8 cellular contexts compared by ENCODE assay signal in genomic region chr5:114305402-114306207, GRCh38. TPM values are rescaled to one million over a fixed set of nuclear protein-coding genes. Genes with fewer than 3 reads are reported as not detected.
DNase-seq lines count a peak whose midpoint lies in the region; ATAC-seq and TF ChIP-seq lines count a peak whose summit lies in the region.

No MANE protein-coding gene starts in this region.

- H3K4me3 ChIP-seq in GM12875 (ENCODE audit: low read depth, low read length): no peak overlapping the region

- H3K9me3 Mint-ChIP-seq in WTC11 (no peaks in the 10 kb centered on the region), nephron progenitor cell (no peaks in the 10 kb centered on the region)

- TF ChIP-seq CTCF in GM12875 (IDR thresholded peaks at IDR 0.05; ENCODE audit: borderline replicate concordance, insufficient read depth, low read depth, low read length): peak; percentile 30; the same call in 1 of the 2 replicates
- TF ChIP-seq CTCF in WTC11 (IDR thresholded peaks at IDR 0.05): peak; percentile 38
- peak; percentile 43 for TF ChIP-seq CTCF in nephron progenitor cell (IDR thresholded peaks at IDR 0.05)

- H3K27me3 Mint-ChIP-seq in WTC11 (ENCODE audit: low read depth) (peaks cover 2% of the 10 kb centered on the region; the same call in 1 of the 2 replicates), nephron progenitor cell (ENCODE audit: low read depth, poor library complexity) (no peaks in the 10 kb centered on the region)

- CTCF ChIA-PET in WTC11 (lab: Charles Lee): interaction anchor here (0.6 to 2.0 kb wide), 6 partner anchors 53 to 626 kb away, joined by 3 to 7 read pairs (median 3); no protein-coding TSS in a partner anchor

- H3K4me3 Mint-ChIP-seq in WTC11 (no peak overlapping the region), nephron progenitor cell (no peak overlapping the region)

- ATAC-seq in HG03025 (IDR thresholded peaks at IDR 0.05; ENCODE audit: low FRiP score, unreplicated experiment) (peak; percentile 70), WTC11 (peak; percentile 68)

- intact Hi-C loops in posterior cingulate gyrus (cut with DNase I): no loop called here

- no peaks in the 10 kb centered on the region for H3K36me3 Mint-ChIP-seq in WTC11
- H3K36me3 Mint-ChIP-seq in nephron progenitor cell (ENCODE audit: low read depth): no peaks in the 10 kb centered on the region

- POLR2A ChIA-PET in WTC11 (lab: Charles Lee): interaction anchor here (0.5 kb wide), 1 partner anchor 66 kb away, joined by 8 read pairs; no protein-coding TSS in a partner anchor

- H3K27ac Mint-ChIP-seq in WTC11: no peak overlapping the region
- H3K27ac Mint-ChIP-seq in nephron progenitor cell: no peak overlapping the region

- no peak for DNase-seq in WTC11 (ENCODE audit: low spot score)
- no peak for DNase-seq in nephron progenitor cell
- no peak for DNase-seq in superior temporal gyrus (ENCODE audit: extremely low spot score)
- no peak for DNase-seq in NCI-H2196 treated with DMSO at 0.1 percent for 48 hours (lab: John Stamatoyannopoulos, UW; ENCODE audit: unreplicated experiment)
- no peak for DNase-seq in posterior cingulate gyrus
- DNase-seq in LoVo (ENCODE audit: low spot score): no peak

- H3K4me1 Mint-ChIP-seq in WTC11 (peaks cover 31% of the 10 kb centered on the region), nephron progenitor cell (peaks cover 11% of the 10 kb centered on the region)

TF ChIP-seq in WTC11, 78 proteins besides CTCF, POLR2A, EP300 and RAD21:
- TF ChIP-seq ZSCAN18 (CRISPR knock-in tag; IDR thresholded peaks at IDR 0.05) (no peak), JAZF1 (CRISPR knock-in tag; IDR thresholded peaks at IDR 0.05) (no peak), FOXJ3 (CRISPR knock-in tag; IDR thresholded peaks at IDR 0.05; ENCODE audit: borderline replicate concordance) (no peak), KAT7 (CRISPR knock-in tag; IDR thresholded peaks at IDR 0.05; ENCODE audit: borderline replicate concordance) (no peak)
TF ChIP-seq in WTC11: peak in this region for 0.

RNA-seq across cellular contexts. Expression of gene KCNN2, which starts 56.3 kb away (rescaled TPM):
- total RNA-seq in WTC11 (2021): 11.9 to 13.1 TPM (median 12.0 TPM) in 3 replicates
